ENCODE assay signal across 20 cellular contexts in genomic region chr7:98090116-98090515, GRCh38.
"Had no signal": no experiment of that assay in that cellular context is flagged by ENCODE, and none has a peak within 500 bp of the region (broad histone marks: within the 10 kb centered on the region; RNA-seq: fewer than 3 reads in every experiment).

No MANE protein-coding gene starts in this region.

- H3K4me2 ChIP-seq: SK-N-SH had no signal

- DNase-seq: IMR-90, Karpas-422, KG1, MG63, NCI-H1092, NCI-H1105 treated with DMSO at 0.1 percent for 48 hours, NCI-H1417 treated with DMSO at 0.1 percent for 48 hours, NCI-H146, NCI-H1694 treated with DMSO at 0.1 percent for 48 hours, NCI-H1930, NCI-H2081, NCI-H2107, NCI-H2227 treated with DMSO at 0.1 percent for 48 hours, NCI-H524, NCI-H526 treated with DMSO at 0.1 percent for 48 hours, NCI-H748 treated with DMSO at 0.1 percent for 48 hours, RPMI8226, SHP77, SK-N-SH had no signal

- H3K27me3 ChIP-seq: MG63 had no signal

- H3K9ac ChIP-seq: SK-N-SH had no signal

- H3K4me3 ChIP-seq: MG63 had no signal

- H3K9me3 ChIP-seq: MG63 had no signal

- ATAC-seq: HepG2 had no signal

- H3K36me3 ChIP-seq: MG63 had no signal
